Comparison of ENCODE assay signal across 7 cellular contexts in genomic region chr16:59654455-59654854, GRCh38.
"Had no signal": no experiment of that assay in that cellular context is flagged by ENCODE, and none has a peak within 500 bp of the region (broad histone marks: within the 10 kb centered on the region; RNA-seq: fewer than 3 reads in every experiment).

No MANE protein-coding gene starts in this region.

- H3K36me3 Mint-ChIP-seq: IgD-negative memory B cell had no signal

- DNase-seq: IMR-90, KBM-7, KG1 had no signal

- ATAC-seq: HepG2, K562 had no signal

- H3K27ac Mint-ChIP-seq: IgD-negative memory B cell had no signal

- H3K4me3 Mint-ChIP-seq: IgD-negative memory B cell had no signal

- H3K27ac ChIP-seq: HL-60 had no signal

- H3K4me3 ChIP-seq: K562 had no signal

- H3K4me1 Mint-ChIP-seq: IgD-negative memory B cell had no signal

- H3K27me3 Mint-ChIP-seq: IgD-negative memory B cell had no signal
